1 cellular context compared by ENCODE assay signal in genomic region chr6:166931426-166931970, GRCh38.
TF ChIP-seq lines count a peak whose summit lies in the region.

No MANE protein-coding gene starts in this region.

TF ChIP-seq in GM12878, 131 proteins besides CTCF, POLR2A, EP300 and RAD21:
- no peak for TF ChIP-seq SREBF2 (IDR thresholded peaks at IDR 0.05; ENCODE audit: low read length)
- TF ChIP-seq RAD51 (IDR thresholded peaks at IDR 0.05): no peak
- no peak for TF ChIP-seq ASH2L (IDR thresholded peaks at IDR 0.05; ENCODE audit: borderline replicate concordance, low read depth)
- TF ChIP-seq ZNF217 (IDR thresholded peaks at IDR 0.05): no peak
- TF ChIP-seq TCF12 (IDR thresholded peaks at IDR 0.05; ENCODE audit: low read depth, low read length): no peak
- no peak for TF ChIP-seq RELA (IDR thresholded peaks at IDR 0.05; ENCODE audit: borderline replicate concordance, partially characterized antibody)
- TF ChIP-seq CHD1 (IDR thresholded peaks at IDR 0.05; ENCODE audit: low read depth, low read length): no peak
- TF ChIP-seq JUNB (IDR thresholded peaks at IDR 0.05): no peak
- TF ChIP-seq HCFC1 (IDR thresholded peaks at IDR 0.05; ENCODE audit: low read length): no peak
- TF ChIP-seq TAF1 (IDR thresholded peaks at IDR 0.05; ENCODE audit: borderline replicate concordance, low read depth, low read length): no peak
- no peak for TF ChIP-seq HSF1 (IDR thresholded peaks at IDR 0.05; ENCODE audit: low read depth, low read length)
- TF ChIP-seq MTA2 (IDR thresholded peaks at IDR 0.05; ENCODE audit: low read depth): no peak
- TF ChIP-seq FOXM1 (IDR thresholded peaks at IDR 0.05; ENCODE audit: low read depth, low read length): no peak
